ENCODE assay signal across 1 cellular context in the genomic region with DNA sequence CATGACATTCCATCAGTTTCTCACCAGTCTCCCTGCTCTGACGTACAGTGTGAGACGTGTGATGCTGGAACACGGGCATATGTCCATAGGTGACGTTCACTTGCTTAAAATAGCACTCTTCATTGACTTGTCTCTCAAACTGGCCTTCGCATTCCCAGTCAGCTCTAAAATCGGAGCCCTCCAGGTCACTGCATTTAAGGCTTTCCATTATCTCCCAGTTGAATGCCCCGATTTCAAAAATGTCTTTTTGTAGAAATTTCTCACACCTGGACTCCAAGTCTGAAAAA.
TF ChIP-seq lines count a peak whose summit lies in the region.

No MANE protein-coding gene starts in this region.

TF ChIP-seq in IMR-90, 13 proteins besides CTCF, POLR2A, EP300 and RAD21:
- no peak for TF ChIP-seq NFE2L2 (IDR thresholded peaks at IDR 0.05; ENCODE audit: low read depth, low read length)
